In genomic region chr15:57111002-57111401, GRCh38 we compare ENCODE assay signal across 23 cellular contexts.
DNase-seq lines count a peak whose midpoint lies in the region; ATAC-seq and TF ChIP-seq lines count a peak whose summit lies in the region.
"Had no signal": no experiment of that assay in that cellular context is flagged by ENCODE, and none has a peak within 500 bp of the region (broad histone marks: within the 10 kb centered on the region; RNA-seq: fewer than 3 reads in every experiment).

No MANE protein-coding gene starts in this region.

- H3K9me3 ChIP-seq in AG04450 (ENCODE audit: control insufficient read depth, insufficient read depth, low read length) = no peaks in the 10 kb centered on the region
- H3K9me3 ChIP-seq: heart left ventricle, testis had no signal

- H3K36me3 Mint-ChIP-seq in HFFc6 (ENCODE audit: low read depth) = peaks cover 6% of the 10 kb centered on the region; the same call in 1 of the 2 replicates
- no peaks in the 10 kb centered on the region for H3K36me3 Mint-ChIP-seq in endothelial cell (ENCODE audit: low read depth, unreplicated experiment)
- H3K36me3 Mint-ChIP-seq in neural crest cell (ENCODE audit: low read depth) = peaks cover 17% of the 10 kb centered on the region
- peaks cover 20% of the 10 kb centered on the region for H3K36me3 Mint-ChIP-seq in T-cell
- H3K36me3 Mint-ChIP-seq: naive B cell had no signal

- peaks cover 12% of the 10 kb centered on the region for H3K4me1 Mint-ChIP-seq in HFFc6 (ENCODE audit: low read depth)
- peaks cover 11% of the 10 kb centered on the region for H3K4me1 Mint-ChIP-seq in endothelial cell (ENCODE audit: unreplicated experiment)
- no peaks in the 10 kb centered on the region for H3K4me1 Mint-ChIP-seq in neural crest cell
- H3K4me1 Mint-ChIP-seq in T-cell = peaks cover 19 to 28% (median 25%) of the 10 kb centered on the region in 3 donors

- no peaks in the 10 kb centered on the region for H3K27me3 ChIP-seq in AG04450 (ENCODE audit: control insufficient read depth, insufficient read depth, low read length)
- H3K27me3 ChIP-seq: heart left ventricle, testis had no signal

- DNase-seq in AG04450 (ENCODE audit: low read depth, low spot score) (no peak), HFFc6 (no peak), endothelial cell (ENCODE audit: low spot score) (no peak), neural crest cell (ENCODE audit: low read depth, low spot score) (no peak), NCI-H2227 treated with DMSO at 0.1 percent for 48 hours (lab: John Stamatoyannopoulos, UW) (no peak), T-cell (no peak)
- DNase-seq: ACHN; activated CD8-positive, alpha-beta T cell treated with anti-CD3 and anti-CD28 coated beads for 36 hours; activated naive CD4-positive, alpha-beta T cell treated with anti-CD3 and anti-CD28 coated beads for 36 hours; activated T-cell treated with anti-CD3 and anti-CD28 coated beads, Interleukin-2, amount 50 U/mL, for 24 hours; GOT3; heart left ventricle; naive B cell; NCI-H1694 treated with DMSO at 0.1 percent for 48 hours; NCI-H446 treated with DMSO at 0.1 percent for 48 hours; Right ventricle myocardium superior; testis had no signal

- no peak overlapping the region for H3K27ac Mint-ChIP-seq in HFFc6
- H3K27ac Mint-ChIP-seq in endothelial cell (ENCODE audit: unreplicated experiment) = peak overlapping the region; percentile 19
- H3K27ac Mint-ChIP-seq in neural crest cell (ENCODE audit: unreplicated experiment) = no peak overlapping the region
- no peak overlapping the region for H3K27ac Mint-ChIP-seq in T-cell
- H3K27ac Mint-ChIP-seq: activated CD8-positive, alpha-beta T cell treated with anti-CD3 and anti-CD28 coated beads for 36 hours; activated naive CD4-positive, alpha-beta T cell treated with anti-CD3 and anti-CD28 coated beads for 36 hours; activated T-cell treated with anti-CD3 and anti-CD28 coated beads, Interleukin-2, amount 50 U/mL, for 24 hours had no signal

- H3K27me3 Mint-ChIP-seq in HFFc6 (ENCODE audit: insufficient read depth) = no peaks in the 10 kb centered on the region; the same call in 1 of the 2 replicates
- H3K27me3 Mint-ChIP-seq in endothelial cell (ENCODE audit: unreplicated experiment) = no peaks in the 10 kb centered on the region
- no peaks in the 10 kb centered on the region for H3K27me3 Mint-ChIP-seq in neural crest cell (ENCODE audit: low read depth)
- H3K27me3 Mint-ChIP-seq in T-cell = no peaks in the 10 kb centered on the region
- H3K27me3 Mint-ChIP-seq: activated CD8-positive, alpha-beta T cell treated with anti-CD3 and anti-CD28 coated beads for 36 hours; activated T-cell treated with anti-CD3 and anti-CD28 coated beads, Interleukin-2, amount 50 U/mL, for 24 hours; naive B cell had no signal

- POLR2A ChIA-PET in AG04450 (lab: Yijun Ruan, JAX) = no interaction called here
- POLR2A ChIA-PET in T-cell (lab: Charles Lee) = no interaction called here

- H3K9me3 Mint-ChIP-seq in HFFc6 = no peaks in the 10 kb centered on the region
- no peaks in the 10 kb centered on the region for H3K9me3 Mint-ChIP-seq in endothelial cell (ENCODE audit: unreplicated experiment)
- peaks cover 4% of the 10 kb centered on the region for H3K9me3 Mint-ChIP-seq in neural crest cell
- no peaks in the 10 kb centered on the region for H3K9me3 Mint-ChIP-seq in T-cell
- H3K9me3 Mint-ChIP-seq: activated CD8-positive, alpha-beta T cell treated with anti-CD3 and anti-CD28 coated beads for 36 hours; activated naive CD4-positive, alpha-beta T cell treated with anti-CD3 and anti-CD28 coated beads for 36 hours; activated T-cell treated with anti-CD3 and anti-CD28 coated beads, Interleukin-2, amount 50 U/mL, for 24 hours; naive B cell had no signal

- peak; percentile 36 for TF ChIP-seq CTCF in AG04450 (IDR thresholded peaks at IDR 0.05; ENCODE audit: low read depth, low read length)
- TF ChIP-seq CTCF in HFFc6 (IDR thresholded peaks at IDR 0.05) = peak; percentile 51
- TF ChIP-seq CTCF in endothelial cell (IDR thresholded peaks at IDR 0.05; ENCODE audit: unreplicated experiment) = peak; percentile 41
- TF ChIP-seq CTCF in neural crest cell (conservative IDR thresholded peaks at IDR 0.05) = peak; percentile 31

- H3K4me3 Mint-ChIP-seq in HFFc6 = no peak overlapping the region
- H3K4me3 Mint-ChIP-seq in endothelial cell (ENCODE audit: unreplicated experiment) = no peak overlapping the region
- no peak overlapping the region for H3K4me3 Mint-ChIP-seq in neural crest cell
- no peak overlapping the region for H3K4me3 Mint-ChIP-seq in T-cell
- H3K4me3 Mint-ChIP-seq: activated CD8-positive, alpha-beta T cell treated with anti-CD3 and anti-CD28 coated beads for 36 hours; activated naive CD4-positive, alpha-beta T cell treated with anti-CD3 and anti-CD28 coated beads for 36 hours; activated T-cell treated with anti-CD3 and anti-CD28 coated beads, Interleukin-2, amount 50 U/mL, for 24 hours had no signal

- no peak for ATAC-seq in GM19351 (IDR thresholded peaks at IDR 0.05; ENCODE audit: unreplicated experiment)
- ATAC-seq in T-cell (replicated peaks in 1 of 4) = no peak
- no peak for ATAC-seq in GM21576 (IDR thresholded peaks at IDR 0.05; ENCODE audit: unreplicated experiment)
- ATAC-seq: activated CD8-positive, alpha-beta T cell treated with anti-CD3 and anti-CD28 coated beads for 36 hours; heart left ventricle had no signal

- no peak overlapping the region for H3K27ac ChIP-seq in AG04450 (ENCODE audit: low read depth, low read length)
- H3K27ac ChIP-seq: epithelial cell of prostate, heart left ventricle, HL-60, testis, VCaP had no signal

- CTCF ChIA-PET in AG04450 (lab: Charles Lee) = no interaction called here
- CTCF ChIA-PET in T-cell (lab: Charles Lee) = no interaction called here

- H3K4me3 ChIP-seq in AG04450 (ENCODE audit: low read depth, low read length) = no peak overlapping the region
- H3K4me3 ChIP-seq: heart left ventricle, lung, testis had no signal
